17 cellular contexts compared by ENCODE assay signal in the genomic region with DNA sequence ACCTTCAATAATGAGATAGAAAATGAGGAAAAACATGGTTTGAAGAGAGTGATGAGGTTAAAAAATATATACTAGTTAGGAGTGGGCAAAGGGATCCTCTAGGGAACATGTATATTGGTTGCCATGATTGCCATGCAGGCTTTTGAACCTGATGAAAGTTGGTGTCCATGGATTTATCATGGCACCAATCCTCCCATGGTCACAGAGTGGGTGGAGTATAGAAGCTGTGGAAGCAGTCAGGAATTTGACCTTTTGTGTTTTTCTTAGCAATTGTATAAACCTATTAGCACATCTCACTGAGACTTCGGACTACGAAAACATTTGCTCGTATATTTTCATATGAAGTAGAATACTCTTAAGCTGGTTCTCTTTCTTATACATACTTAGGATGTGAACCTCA. TPM values are rescaled to one million over a fixed set of nuclear protein-coding genes. Genes with fewer than 3 reads are reported as not detected.
A peak's percentile ranks its signal among the peaks of the same experiment; 100 is the strongest.
DNase-seq lines count a peak whose midpoint lies in the region; ATAC-seq and TF ChIP-seq lines count a peak whose summit lies in the region.
"Had no signal": no experiment of that assay in that cellular context is flagged by ENCODE, and none has a peak within 500 bp of the region (broad histone marks: within the 10 kb centered on the region; RNA-seq: fewer than 3 reads in every experiment).

No MANE protein-coding gene starts in this region.

- CTCF ChIA-PET in Caco-2 (lab: Charles Lee) = no interaction called here

- H3K27me3 ChIP-seq in Caco-2 (replicated peaks; ENCODE audit: control insufficient read depth, insufficient read depth, low read length) = no peaks in the 10 kb centered on the region
- H3K27me3 ChIP-seq: BLaER1 treated with 17β-estradiol and CSF1 and Interleukin-3, amounts not matched to agents 10 nM and 100 nM had no signal

- no peak for TF ChIP-seq CTCF in Caco-2 (IDR thresholded peaks at IDR 0.05; ENCODE audit: insufficient read depth in 1 of 2, low read depth in 1 of 2, low read length in 1 of 2, severe bottlenecking in 1 of 2, unreplicated experiment in 1 of 2)
- TF ChIP-seq CTCF in choroid plexus epithelial cell (conservative IDR thresholded peaks at IDR 0.05; ENCODE audit: low read depth, low read length) = no peak
- TF ChIP-seq CTCF in osteocyte (IDR thresholded peaks at IDR 0.05) = no peak

- H3K27me3 Mint-ChIP-seq in Caco-2 (ENCODE audit: insufficient read depth, unreplicated experiment) = no peaks in the 10 kb centered on the region
- H3K27me3 Mint-ChIP-seq in osteocyte (ENCODE audit: unreplicated experiment) = no peaks in the 10 kb centered on the region

- H3K4me1 ChIP-seq in Caco-2 = peaks cover 11% of the 10 kb centered on the region; the same call in 1 of the 2 replicates
- H3K4me1 ChIP-seq: A549 had no signal

- no TSS peak for BruUV-seq in Caco-2 (replicated peaks; lab: Mats Ljungman, UMichigan)

- POLR2A ChIA-PET in Caco-2 (lab: Charles Lee) = interaction anchor here (0.5 kb wide), 1 partner anchor 327 kb away, joined by 3 read pairs; no protein-coding TSS in a partner anchor

- H3K4me1 Mint-ChIP-seq in Caco-2 (ENCODE audit: low read depth, unreplicated experiment) (peaks cover 18% of the 10 kb centered on the region), osteocyte (ENCODE audit: unreplicated experiment) (peaks cover 37% of the 10 kb centered on the region)
- H3K4me1 Mint-ChIP-seq: B cell had no signal

- no peaks in the 10 kb centered on the region for H3K9me3 ChIP-seq in Caco-2
- H3K9me3 ChIP-seq: A549; BLaER1 treated with 17β-estradiol and CSF1 and Interleukin-3, amounts not matched to agents 10 nM and 100 nM had no signal

- no peak for DNase-seq in Caco-2
- peak; percentile 57 for DNase-seq in choroid plexus epithelial cell (ENCODE audit: low read depth)
- DNase-seq in iris pigment epithelial cell (ENCODE audit: low read depth) = peak; percentile 17
- no peak for DNase-seq in osteocyte (ENCODE audit: extremely low spot score, unreplicated experiment)
- no peak for DNase-seq in dedifferentiated amniotic fluid mesenchymal stem cell (ENCODE audit: extremely low spot score)
- no peak for DNase-seq in DMS53 (lab: John Stamatoyannopoulos, UW)
- DNase-seq: AML-193; CD4-positive, alpha-beta T cell; CD8-positive, alpha-beta T cell; DMS 273 treated with DMSO at 0.1 percent for 48 hours; DMS153; DMS79 treated with DMSO at 0.1 percent for 48 hours; GF-D8 had no signal

- H3K4me3 Mint-ChIP-seq in Caco-2 (ENCODE audit: unreplicated experiment) (no peak overlapping the region), osteocyte (ENCODE audit: unreplicated experiment) (no peak overlapping the region)
- H3K4me3 Mint-ChIP-seq: B cell; CD4-positive, alpha-beta T cell; CD8-positive, alpha-beta T cell had no signal

- H3K36me3 ChIP-seq in Caco-2 (ENCODE audit: control insufficient read depth, insufficient read depth, low read length) = no peaks in the 10 kb centered on the region
- H3K36me3 ChIP-seq: BLaER1 treated with 17β-estradiol and CSF1 and Interleukin-3, amounts not matched to agents 10 nM and 100 nM had no signal

- intact Hi-C loops in Caco-2 (cut with micrococcal nuclease; ENCODE audit: unreplicated experiment) = no loop called here

- H3K36me3 Mint-ChIP-seq in Caco-2 (ENCODE audit: insufficient read depth, unreplicated experiment) (no peaks in the 10 kb centered on the region), osteocyte (ENCODE audit: unreplicated experiment) (no peaks in the 10 kb centered on the region)
- H3K36me3 Mint-ChIP-seq: CD8-positive, alpha-beta T cell had no signal

- H3K4me3 ChIP-seq in Caco-2 (ENCODE audit: low read depth, low read length) = no peak overlapping the region
- no peak overlapping the region for H3K4me3 ChIP-seq in choroid plexus epithelial cell (ENCODE audit: low read depth, low read length)
- H3K4me3 ChIP-seq: A549; BLaER1 treated with 17β-estradiol and CSF1 and Interleukin-3, amounts not matched to agents 10 nM and 100 nM had no signal

- no peak for ATAC-seq in GM19455 (IDR thresholded peaks at IDR 0.05; ENCODE audit: unreplicated experiment)
- ATAC-seq: A549; CD8-positive, alpha-beta T cell had no signal

- H3K27ac Mint-ChIP-seq in Caco-2 (ENCODE audit: unreplicated experiment) = peak overlapping the region; percentile 30
- peak overlapping the region; percentile 36 for H3K27ac Mint-ChIP-seq in osteocyte (ENCODE audit: unreplicated experiment)
- H3K27ac Mint-ChIP-seq: B cell; CD4-positive, alpha-beta T cell; CD8-positive, alpha-beta T cell had no signal

- H3K9me3 Mint-ChIP-seq in Caco-2 (ENCODE audit: unreplicated experiment) (peaks cover 15% of the 10 kb centered on the region), osteocyte (ENCODE audit: unreplicated experiment) (peaks cover 10% of the 10 kb centered on the region)
- H3K9me3 Mint-ChIP-seq: CD4-positive, alpha-beta T cell; CD8-positive, alpha-beta T cell had no signal

RNA-seq across cellular contexts. Expression of gene SYTL5, which starts 30.9 kb away (rescaled TPM):
- total RNA-seq in Caco-2 (2022) (8.8 and 8.9 TPM in 2 replicates), osteocyte (2.5 and 2.7 TPM in 2 replicates)
- total RNA-seq: B cell; CD4-positive, alpha-beta T cell; CD8-positive, alpha-beta T cell had no signal

Comparison
In these comparisons a context has a peak if more than half of its experiments do, and no peak if none do; other contexts are left out.
1. DNase-seq: peak in choroid plexus epithelial cell (single experiment) and iris pigment epithelial cell (single experiment); none in Caco-2 (0 of 2), osteocyte (single experiment), dedifferentiated amniotic fluid mesenchymal stem cell (single experiment) and DMS53 (single experiment).